ENCODE assay signal across 8 cellular contexts in genomic region chr11:116852261-116853125, GRCh38. TPM values are rescaled to one million over a fixed set of nuclear protein-coding genes. Genes with fewer than 3 reads are reported as not detected.
DNase-seq lines count a peak whose midpoint lies in the region; ATAC-seq and TF ChIP-seq lines count a peak whose summit lies in the region.

No MANE protein-coding gene starts in this region.

- intact Hi-C loops in body of pancreas (cut with DNase I) = no loop called here

- no peaks in the 10 kb centered on the region for H3K9me3 ChIP-seq in CD8-positive, alpha-beta memory T cell (ENCODE audit: low read length)
- no peaks in the 10 kb centered on the region for H3K9me3 ChIP-seq in body of pancreas

- no peak for TF ChIP-seq POLR2A in body of pancreas (IDR thresholded peaks at IDR 0.05)

- H3K27me3 ChIP-seq in CD8-positive, alpha-beta memory T cell (ENCODE audit: insufficient read depth, low read length, poor library complexity, severe bottlenecking) = no peaks in the 10 kb centered on the region
- no peaks in the 10 kb centered on the region for H3K27me3 ChIP-seq in body of pancreas

- peaks cover 73% of the 10 kb centered on the region for H3K4me1 ChIP-seq in CD8-positive, alpha-beta memory T cell (ENCODE audit: insufficient read depth, low read length)
- H3K4me1 ChIP-seq in body of pancreas = no peaks in the 10 kb centered on the region

- H3K36me3 Mint-ChIP-seq in CD8-positive, alpha-beta memory T cell = peaks cover 9 to 50% (median 14%) of the 10 kb centered on the region in 3 donors
- peaks cover 35% of the 10 kb centered on the region for H3K36me3 Mint-ChIP-seq in central memory CD8-positive, alpha-beta T cell (ENCODE audit: insufficient read depth)
- H3K36me3 Mint-ChIP-seq in nephron (ENCODE audit: low read depth) = peaks cover 54% of the 10 kb centered on the region

- TF ChIP-seq CTCF in nephron (IDR thresholded peaks at IDR 0.05; ENCODE audit: unreplicated experiment in 3 of 3) (no peak), body of pancreas (IDR thresholded peaks at IDR 0.05) (no peak), GM13977 (IDR thresholded peaks at IDR 0.05; ENCODE audit: extremely low read depth, insufficient read depth, missing control alignments) (no peak)

- no peak for DNase-seq in CD8-positive, alpha-beta memory T cell
- peak; percentile 49 for DNase-seq in Jurkat, Clone E6-1 (ENCODE audit: low read depth, low spot score)
- DNase-seq in central memory CD8-positive, alpha-beta T cell (ENCODE audit: low spot score in 2 of 2) = no peak
- DNase-seq in body of pancreas = no peak
- DNase-seq in D341Med (ENCODE audit: low spot score) = no peak
- no peak for DNase-seq in GM13977 (ENCODE audit: low spot score)

- no peaks in the 10 kb centered on the region for H3K9me3 Mint-ChIP-seq in CD8-positive, alpha-beta memory T cell
- no peaks in the 10 kb centered on the region for H3K9me3 Mint-ChIP-seq in central memory CD8-positive, alpha-beta T cell
- H3K9me3 Mint-ChIP-seq in nephron = no peaks in the 10 kb centered on the region

- peak overlapping the region; percentile 3 for H3K27ac ChIP-seq in CD8-positive, alpha-beta memory T cell (ENCODE audit: low read depth, low read length)
- no peak overlapping the region for H3K27ac ChIP-seq in body of pancreas

- H3K4me1 Mint-ChIP-seq in CD8-positive, alpha-beta memory T cell = peaks cover 73 to 80% (median 78%) of the 10 kb centered on the region in 3 donors
- H3K4me1 Mint-ChIP-seq in central memory CD8-positive, alpha-beta T cell = peaks cover 73% of the 10 kb centered on the region
- H3K4me1 Mint-ChIP-seq in nephron = peaks cover 34% of the 10 kb centered on the region

- in situ Hi-C loops in GM13977 (cut with MboI; ENCODE audit: low pct_unique_long_range_greater_than_20kb, low sequenced_read_pairs, unreplicated experiment) = no loop called here

- peak overlapping the region; percentile 68 to 85 (median 80) for H3K4me3 Mint-ChIP-seq in CD8-positive, alpha-beta memory T cell
- peak overlapping the region; percentile 66 for H3K4me3 Mint-ChIP-seq in central memory CD8-positive, alpha-beta T cell
- H3K4me3 Mint-ChIP-seq in nephron = no peak overlapping the region

- WGBS in body of pancreas, 2 donors = 59 to 61% methylated on average over 6 of the region's 6 CpGs

- H3K4me3 ChIP-seq in CD8-positive, alpha-beta memory T cell (ENCODE audit: low read length) = peak overlapping the region; percentile 36
- peak overlapping the region; percentile 36; the same call in 1 of the 2 replicates for H3K4me3 ChIP-seq in Jurkat, Clone E6-1 (ENCODE audit: low read length)
- H3K4me3 ChIP-seq in body of pancreas = no peak overlapping the region

- H3K27ac Mint-ChIP-seq in CD8-positive, alpha-beta memory T cell = peak overlapping the region; percentile 83 to 99 (median 92)
- H3K27ac Mint-ChIP-seq in central memory CD8-positive, alpha-beta T cell (ENCODE audit: low read depth) = peak overlapping the region; percentile 88
- H3K27ac Mint-ChIP-seq in nephron = peak overlapping the region; percentile 68 to 95 (median 91)

- POLR2A ChIA-PET in CD8-positive, alpha-beta memory T cell (lab: Charles Lee) = interaction anchor here (1.0 to 4.2 kb wide), 6 partner anchors 17 to 292 kb away, joined by 3 to 28 read pairs (median 6); partner anchors contain the start of genes PAFAH1B2 and SIK3

- no peak for ATAC-seq in central memory CD8-positive, alpha-beta T cell (replicated peaks; ENCODE audit: extremely low read depth, poor library complexity, severe bottlenecking)
- no peak for ATAC-seq in body of pancreas
- ATAC-seq in GM21515 (IDR thresholded peaks at IDR 0.05; ENCODE audit: unreplicated experiment) = no peak

- CTCF ChIA-PET in CD8-positive, alpha-beta memory T cell (lab: Charles Lee) = interaction anchor here (0.6 to 4.8 kb wide), 9 partner anchors 12 to 254 kb away, joined by 3 to 59 read pairs (median 5); partner anchors contain the start of genes APOA1, APOA5, APOC3 and SIK3

- peaks cover 0 to 2% of the 10 kb centered on the region in 2 donors for H3K27me3 Mint-ChIP-seq in CD8-positive, alpha-beta memory T cell
- no peaks in the 10 kb centered on the region for H3K27me3 Mint-ChIP-seq in central memory CD8-positive, alpha-beta T cell
- no peaks in the 10 kb centered on the region for H3K27me3 Mint-ChIP-seq in nephron (ENCODE audit: low read depth)

- peaks cover 6% of the 10 kb centered on the region for H3K36me3 ChIP-seq in CD8-positive, alpha-beta memory T cell (ENCODE audit: insufficient read depth, low read length)
- H3K36me3 ChIP-seq in body of pancreas (replicated peaks in 1 of 2; ENCODE audit: insufficient read depth in 1 of 2, low read depth in 2 of 2) = peaks cover 0 to 4% of the 10 kb centered on the region in 2 donors

RNA-seq across cellular contexts. Expression of gene APOA1, which starts 15.1 kb away (rescaled TPM):
- total RNA-seq in CD8-positive, alpha-beta memory T cell = under 1 TPM; 0.33 to 0.48 TPM
- not detected for polyA plus RNA-seq in CD8-positive, alpha-beta memory T cell
- not detected for polyA plus RNA-seq in Jurkat, Clone E6-1 (2012; ENCODE audit: insufficient read depth, insufficient read length)
- total RNA-seq in body of pancreas = 10 to 100 TPM in 1 of 2 donors, 1 to 10 TPM in 1; 1.0 to 16.8 TPM

RNA-seq across cellular contexts. Expression of gene APOC3, which starts 22.8 kb away (rescaled TPM):
- total RNA-seq in CD8-positive, alpha-beta memory T cell = not detected
- polyA plus RNA-seq in CD8-positive, alpha-beta memory T cell = not detected
- not detected for polyA plus RNA-seq in Jurkat, Clone E6-1 (2012; ENCODE audit: insufficient read depth, insufficient read length)
- 1 to 10 TPM in 1 of 2 donors, not detected in 1; 7.3 TPM for total RNA-seq in body of pancreas

RNA-seq across cellular contexts. Expression of gene APOA4, which starts 29.4 kb away (rescaled TPM):
- total RNA-seq in CD8-positive, alpha-beta memory T cell = not detected
- polyA plus RNA-seq in CD8-positive, alpha-beta memory T cell = not detected
- not detected for polyA plus RNA-seq in Jurkat, Clone E6-1 (2012; ENCODE audit: insufficient read depth, insufficient read length)
- not detected for total RNA-seq in body of pancreas

Comparison
In these comparisons a context has a peak if more than half of its experiments do, and no peak if none do; other contexts are left out.
1. H3K4me3 ChIP-seq: peak in CD8-positive, alpha-beta memory T cell (single experiment) and Jurkat, Clone E6-1 (single experiment); none in body of pancreas (0 of 2).
2. H3K4me3 Mint-ChIP-seq: peak in CD8-positive, alpha-beta memory T cell (7 of 7) and central memory CD8-positive, alpha-beta T cell (single experiment); none in nephron (0 of 3).
3. Peak in every context shown above with its lines, with median percentiles within 50 percentile points of each other: H3K27ac Mint-ChIP-seq.